16 cellular contexts compared by ENCODE assay signal in genomic region chr11:100753562-100753961, GRCh38.
A peak's percentile ranks its signal among the peaks of the same experiment; 100 is the strongest.
DNase-seq lines count a peak whose midpoint lies in the region; ATAC-seq and TF ChIP-seq lines count a peak whose summit lies in the region.
"Had no signal": no experiment of that assay in that cellular context is flagged by ENCODE, and none has a peak within 500 bp of the region (broad histone marks: within the 10 kb centered on the region; RNA-seq: fewer than 3 reads in every experiment).

No MANE protein-coding gene starts in this region.

- peaks cover 15% of the 10 kb centered on the region for H3K9me3 ChIP-seq in mucosa of descending colon

- peak; percentile 71 for DNase-seq in ELF-1 (ENCODE audit: low read depth, low spot score)
- DNase-seq in NCI-H82 treated with DMSO at 0.1 percent for 48 hours (lab: John Stamatoyannopoulos, UW; ENCODE audit: unreplicated experiment), result peak; percentile 46
- DNase-seq in fibroblast of villous mesenchyme (ENCODE audit: low read depth), result peak; percentile 62
- no peak for DNase-seq in mucosa of descending colon
- DNase-seq in SIG-M5 treated with dmso at 0.1 percent for 504 hours (lab: John Stamatoyannopoulos, UW; ENCODE audit: unreplicated experiment), result no peak
- no peak for DNase-seq in DMS114 treated with DMSO at 0.1 percent for 48 hours (lab: John Stamatoyannopoulos, UW; ENCODE audit: unreplicated experiment)
- DNase-seq: activated gamma-delta T cell treated with Interleukin-2 at 50 U/mL for 16 hours; body of pancreas; effector CD4-positive, alpha-beta T cell; HCEC 1CT; sigmoid colon; stimulated activated CD4-positive, alpha-beta T cell treated with anti-CD3 and anti-CD28 coated beads, Interleukin-4, amount 100 ng/mL, for 24 hours had no signal

- no peak overlapping the region for H3K4me3 ChIP-seq in fibroblast of villous mesenchyme (ENCODE audit: low read depth, low read length)
- H3K4me3 ChIP-seq in mucosa of descending colon, result no peak overlapping the region
- H3K4me3 ChIP-seq: body of pancreas, sigmoid colon, tibial nerve had no signal

- H3K4me1 ChIP-seq in mucosa of descending colon (ENCODE audit: low read depth), result no peaks in the 10 kb centered on the region
- H3K4me1 ChIP-seq: body of pancreas, sigmoid colon had no signal

- TF ChIP-seq CTCF in fibroblast of villous mesenchyme (IDR thresholded peaks at IDR 0.05; ENCODE audit: insufficient read depth, low read depth, low read length) (no peak), mucosa of descending colon (IDR thresholded peaks at IDR 0.05) (no peak)

- no peak for TF ChIP-seq POLR2A in GM18505 (IDR thresholded peaks at IDR 0.05; ENCODE audit: borderline replicate concordance, extremely low read depth, insufficient read depth, insufficient read length)

- intact Hi-C loops in mucosa of descending colon (cut with DNase I, micrococcal nuclease), result no loop called here

- no peaks in the 10 kb centered on the region for H3K36me3 ChIP-seq in mucosa of descending colon (ENCODE audit: low read depth)
- H3K36me3 ChIP-seq: neutrophil, sigmoid colon had no signal

- ATAC-seq in mucosa of descending colon (peak; percentile 20), GM18519 (IDR thresholded peaks at IDR 0.05; ENCODE audit: low FRiP score, unreplicated experiment) (no peak), GM18505 (IDR thresholded peaks at IDR 0.05; ENCODE audit: unreplicated experiment) (no peak)
- ATAC-seq: body of pancreas had no signal

Comparison
In these comparisons a context has a peak if more than half of its experiments do, and no peak if none do; other contexts are left out.
1. DNase-seq: peak in ELF-1 (single experiment), NCI-H82 treated with DMSO at 0.1 percent for 48 hours (single experiment) and fibroblast of villous mesenchyme (single experiment); none in mucosa of descending colon (0 of 3), SIG-M5 treated with dmso at 0.1 percent for 504 hours (single experiment) and DMS114 treated with DMSO at 0.1 percent for 48 hours (single experiment).